Comparison of ENCODE assay signal across 22 cellular contexts in the genomic region with DNA sequence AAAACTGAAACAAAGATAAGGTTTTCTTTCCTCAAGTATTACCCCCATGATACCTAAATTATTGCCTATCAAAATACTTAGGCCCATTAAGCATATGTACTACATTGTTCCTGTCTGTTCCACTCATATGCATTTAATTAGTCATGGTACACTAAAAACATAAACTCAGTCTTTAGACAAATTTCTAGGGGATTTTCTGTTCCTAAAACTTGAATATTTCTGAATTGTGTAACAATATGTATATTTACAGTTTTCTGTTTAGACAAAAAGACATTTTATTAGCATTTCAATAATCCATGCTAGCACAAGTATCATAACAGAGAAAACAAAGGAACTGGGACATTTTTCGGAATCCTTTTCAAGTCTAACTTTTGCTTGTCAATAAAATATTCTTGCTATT.
"Had no signal": no experiment of that assay in that cellular context is flagged by ENCODE, and none has a peak within 500 bp of the region (broad histone marks: within the 10 kb centered on the region; RNA-seq: fewer than 3 reads in every experiment).

No MANE protein-coding gene starts in this region.

- ATAC-seq: left lung; mucosa of descending colon; natural killer cell treated with Interleukin-12 subunit alpha and Interleukin-12 subunit beta and Interleukin-15 and Interleukin-18, amount 100 ng/mL, for 72 hours; pancreas; right lobe of liver; stimulated activated naive B cell treated with anti-CD40 and anti-IgM and Interleukin-4, amounts not matched to agents 10 μg/mL and 1 μg/mL and 100 μg/mL, for 72 hours; upper lobe of right lung had no signal

- H3K9me3 ChIP-seq: colonic mucosa, esophagus squamous epithelium, left lung, mucosa of descending colon, neutrophil, pancreas, right lobe of liver, thoracic aorta, tibial nerve, upper lobe of right lung, uterus had no signal

- H3K4me1 ChIP-seq: colonic mucosa, esophagus squamous epithelium, left lung, pancreas, right lobe of liver, tibial nerve, upper lobe of right lung, uterus had no signal

- DNase-seq: colonic mucosa; effector CD8-positive, alpha-beta T cell; endodermal cell; esophagus squamous epithelium; foreskin melanocyte; kidney; left lung; mesenchymal stem cell; mucosa of descending colon; naive B cell; pancreas; right lobe of liver; small intestine; stimulated activated CD4-positive, alpha-beta T cell treated with anti-CD3 and anti-CD28 coated beads, Interleukin-15, amount 100 ng/mL, for 24 hours; stimulated activated CD4-positive, alpha-beta T cell treated with anti-CD3 and anti-CD28 coated beads, Interleukin-2, amount 100 ng/mL, for 48 hours; stimulated activated naive B cell treated with anti-CD40 and anti-IgM and Interleukin-4, amounts not matched to agents 10 μg/mL and 1 μg/mL and 100 μg/mL, for 72 hours; upper lobe of right lung; uterus had no signal

- H3K36me3 ChIP-seq: colonic mucosa, esophagus squamous epithelium, left lung, neutrophil, pancreas, right lobe of liver, thoracic aorta, tibial nerve, upper lobe of right lung, uterus had no signal

- FAIRE-seq: kidney, pancreas, small intestine had no signal

- H3K27me3 ChIP-seq: colonic mucosa, esophagus squamous epithelium, left lung, neutrophil, pancreas, right lobe of liver, tibial nerve, upper lobe of right lung, uterus had no signal

- H3K4me3 ChIP-seq: colonic mucosa, esophagus squamous epithelium, left lung, mucosa of descending colon, pancreas, right lobe of liver, thoracic aorta, tibial nerve, upper lobe of right lung, uterus had no signal
